ENCODE assay signal across 9 cellular contexts in the genomic region with DNA sequence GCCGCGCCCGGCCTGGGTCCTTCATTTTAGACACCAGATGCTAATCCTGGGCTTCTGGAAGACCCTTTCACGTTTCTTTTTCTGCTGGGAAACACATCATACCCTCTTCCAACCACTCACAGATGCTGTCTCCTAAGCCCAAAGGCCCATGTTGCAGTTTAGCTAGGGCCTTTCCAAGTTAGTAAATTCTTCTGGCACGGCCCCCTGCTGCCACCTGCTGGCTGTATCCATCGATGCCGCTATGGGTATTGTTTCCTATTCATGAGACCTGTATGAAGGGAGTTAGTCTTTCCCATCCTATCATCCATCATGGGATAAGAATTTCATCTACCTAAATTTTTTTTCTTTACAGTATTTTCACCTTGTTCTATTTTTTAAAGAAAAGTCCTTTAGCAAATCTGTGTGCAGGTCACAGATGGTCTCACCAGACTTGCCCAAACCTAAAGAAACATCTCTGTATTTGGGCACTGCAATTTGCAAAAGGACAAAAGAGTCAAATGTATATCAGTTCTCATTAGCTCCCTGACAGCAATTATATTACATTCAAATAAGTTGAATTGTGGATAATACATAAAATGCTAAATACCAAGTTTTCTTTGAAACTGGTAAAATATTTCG. TPM values are rescaled to one million over a fixed set of nuclear protein-coding genes. Genes with fewer than 3 reads are reported as not detected.
DNase-seq lines count a peak whose midpoint lies in the region; ATAC-seq and TF ChIP-seq lines count a peak whose summit lies in the region.
"Had no signal": no experiment of that assay in that cellular context is flagged by ENCODE, and none has a peak within 500 bp of the region (broad histone marks: within the 10 kb centered on the region; RNA-seq: fewer than 3 reads in every experiment).

No MANE protein-coding gene starts in this region.

- H3K36me3 Mint-ChIP-seq in activated CD4-positive, alpha-beta T cell treated with anti-CD3 and anti-CD28 coated beads, Interleukin-2, amount 10 ng/mL, durations not matched to agents 7 days and 5 days (ENCODE audit: low read depth): no peaks in the 10 kb centered on the region

- peaks cover 19% of the 10 kb centered on the region for H3K4me1 Mint-ChIP-seq in activated CD4-positive, alpha-beta T cell treated with anti-CD3 and anti-CD28 coated beads, Interleukin-2, amount 10 ng/mL, durations not matched to agents 7 days and 5 days

- TF ChIP-seq CTCF in coronary artery (IDR thresholded peaks at IDR 0.05): peak; percentile 57
- TF ChIP-seq CTCF in lung (IDR thresholded peaks at IDR 0.05; ENCODE audit: control extremely low read depth, extremely low read depth): peak; percentile 66

- H3K9me3 Mint-ChIP-seq in activated CD4-positive, alpha-beta T cell treated with anti-CD3 and anti-CD28 coated beads, Interleukin-2, amount 10 ng/mL, durations not matched to agents 7 days and 5 days: no peaks in the 10 kb centered on the region
- H3K9me3 Mint-ChIP-seq: T-helper 1 cell treated with Interleukin-12 subunit alpha and Interleukin-12 subunit beta and Interleukin-4 antibody, amounts not matched to agents 30 μg/mL and 1 μg/mL, for 36 hours had no signal

- CTCF ChIA-PET in activated CD4-positive, alpha-beta T cell treated with anti-CD3 and anti-CD28 coated beads, Interleukin-2, amount 10 ng/mL, durations not matched to agents 7 days and 5 days (lab: Charles Lee): interaction anchor here (0.6 to 2.9 kb wide), 4 partner anchors 12 to 38 kb away, joined by 3 to 15 read pairs (median 5); a partner anchor contains a TSS

- peak; percentile 68 for ATAC-seq in lung (ENCODE audit: insufficient read depth, low FRiP score)
- ATAC-seq in GM18519 (IDR thresholded peaks at IDR 0.05; ENCODE audit: low FRiP score, unreplicated experiment): no peak

- H3K4me1 ChIP-seq in lung (ENCODE audit: control insufficient read depth in 2 of 2, insufficient read depth in 2 of 2, low read length in 2 of 2): no peaks in the 10 kb centered on the region

- POLR2A ChIA-PET in activated CD4-positive, alpha-beta T cell treated with anti-CD3 and anti-CD28 coated beads, Interleukin-2, amount 10 ng/mL, durations not matched to agents 7 days and 5 days (lab: Charles Lee): no interaction called here

- H3K27me3 ChIP-seq in H7 (ENCODE audit: control insufficient read depth, insufficient read depth, low read length) (no peaks in the 10 kb centered on the region), lung (ENCODE audit: control insufficient read depth, insufficient read depth) (no peaks in the 10 kb centered on the region)

- WGBS in lung, 2 donors: 45 to 48% methylated on average over 8 of the region's 8 CpGs

- H3K27ac ChIP-seq in coronary artery (no peak overlapping the region), lung (ENCODE audit: low read depth in 1 of 2, low read length in 1 of 2) (no peak overlapping the region)

- H3K4me3 Mint-ChIP-seq in activated CD4-positive, alpha-beta T cell treated with anti-CD3 and anti-CD28 coated beads, Interleukin-2, amount 10 ng/mL, durations not matched to agents 7 days and 5 days: no peak overlapping the region
- H3K4me3 Mint-ChIP-seq: T-helper 1 cell treated with Interleukin-12 subunit alpha and Interleukin-12 subunit beta and Interleukin-4 antibody, amounts not matched to agents 30 μg/mL and 1 μg/mL, for 36 hours had no signal

- H3K36me3 ChIP-seq in H7 (replicated peaks; ENCODE audit: control insufficient read depth, insufficient read depth, low read length) (no peaks in the 10 kb centered on the region), lung (ENCODE audit: control insufficient read depth in 2 of 2, insufficient read depth in 2 of 2, low read length in 2 of 2) (no peaks in the 10 kb centered on the region)

- H3K27me3 Mint-ChIP-seq in activated CD4-positive, alpha-beta T cell treated with anti-CD3 and anti-CD28 coated beads, Interleukin-2, amount 10 ng/mL, durations not matched to agents 7 days and 5 days: peaks cover 3% of the 10 kb centered on the region

- peak; percentile 57 for DNase-seq in COR-L47 (lab: John Stamatoyannopoulos, UW)
- DNase-seq in H7: peak; percentile 37
- peak; percentile 16 to 68 for DNase-seq in NCI-H526 (lab: John Stamatoyannopoulos, UW)
- DNase-seq in activated CD4-positive, alpha-beta T cell treated with anti-CD3 and anti-CD28 coated beads, Interleukin-2, amount 10 ng/mL, durations not matched to agents 7 days and 5 days: peak; percentile 72
- no peak for DNase-seq in coronary artery (ENCODE audit: low spot score)
- peak; percentile 69 for DNase-seq in lung (ENCODE audit: low spot score)
- peak; percentile 16 for DNase-seq in stimulated activated CD8-positive, alpha-beta memory T cell treated with anti-CD3 and anti-CD28 coated beads, Interleukin-15, amount 100 ng/mL, for 24 hours (ENCODE audit: low read depth)

- H3K9me3 ChIP-seq in lung (ENCODE audit: control insufficient read depth in 2 of 2, insufficient read depth in 1 of 2, low read length in 1 of 2): no peaks in the 10 kb centered on the region

- H3K27ac Mint-ChIP-seq in activated CD4-positive, alpha-beta T cell treated with anti-CD3 and anti-CD28 coated beads, Interleukin-2, amount 10 ng/mL, durations not matched to agents 7 days and 5 days: no peak overlapping the region
- H3K27ac Mint-ChIP-seq: T-helper 1 cell treated with Interleukin-12 subunit alpha and Interleukin-12 subunit beta and Interleukin-4 antibody, amounts not matched to agents 30 μg/mL and 1 μg/mL, for 36 hours had no signal

- H3K4me3 ChIP-seq in H7 (ENCODE audit: insufficient read depth, low read depth, low read length): no peak overlapping the region
- no peak overlapping the region for H3K4me3 ChIP-seq in coronary artery
- H3K4me3 ChIP-seq in lung: no peak overlapping the region

RNA-seq across cellular contexts. Expression of a gene that starts 37.8 kb away (rescaled TPM):
- 31.1 and 38.6 TPM in 2 replicates for total RNA-seq in H7 (2014; rRNA removed; shearing (Covaris generic))
- 1 to 10 TPM; 5.3 to 7.4 TPM for total RNA-seq in activated CD4-positive, alpha-beta T cell treated with anti-CD3 and anti-CD28 coated beads, Interleukin-2, amount 10 ng/mL, durations not matched to agents 7 days and 5 days
- total RNA-seq in lung: 1 to 10 TPM; 5.4 to 6.9 TPM
- 1 to 10 TPM; 1.2 to 1.8 TPM for polyA plus RNA-seq in lung

RNA-seq across cellular contexts. Expression of a gene that starts 40.2 kb away (rescaled TPM):
- total RNA-seq in H7 (2014; rRNA removed; shearing (Covaris generic)): 22.1 and 28.3 TPM in 2 replicates
- total RNA-seq in activated CD4-positive, alpha-beta T cell treated with anti-CD3 and anti-CD28 coated beads, Interleukin-2, amount 10 ng/mL, durations not matched to agents 7 days and 5 days: 10 to 100 TPM in 1 of 2 experiments, 1 to 10 TPM in 1; 9.4 to 10.6 TPM
- total RNA-seq in lung: 10 to 100 TPM; 16.0 to 21.9 TPM
- 10 to 100 TPM in 1 of 2 donors, 1 to 10 TPM in 1; 5.8 to 18.5 TPM for polyA plus RNA-seq in lung
